Comparison of ENCODE assay signal across 8 cellular contexts in genomic region chr10:61750943-61751471, GRCh38.
DNase-seq lines count a peak whose midpoint lies in the region; ATAC-seq and TF ChIP-seq lines count a peak whose summit lies in the region.

No MANE protein-coding gene starts in this region.

- H3K4me3 ChIP-seq in AG09309 (ENCODE audit: control insufficient read depth, low read depth, low read length): no peak overlapping the region
- no peak overlapping the region for H3K4me3 ChIP-seq in epithelial cell of proximal tubule (ENCODE audit: low read depth, low read length)
- H3K4me3 ChIP-seq in suprapubic skin: no peak overlapping the region

- H3K27me3 Mint-ChIP-seq in nephron progenitor cell (ENCODE audit: low read depth, poor library complexity): no peaks in the 10 kb centered on the region

- TF ChIP-seq POLR2A in suprapubic skin (IDR thresholded peaks at IDR 0.05): no peak

- TF ChIP-seq EP300 in suprapubic skin (IDR thresholded peaks at IDR 0.05): no peak

- TF ChIP-seq CTCF in AG09309 (IDR thresholded peaks at IDR 0.05; ENCODE audit: control insufficient read depth, insufficient read depth, low read depth, low read length, missing control alignments) (peak; percentile 81), epithelial cell of proximal tubule (conservative IDR thresholded peaks at IDR 0.05; ENCODE audit: low read depth, low read length) (peak; percentile 97), nephron progenitor cell (IDR thresholded peaks at IDR 0.05) (peak; percentile 43), suprapubic skin (IDR thresholded peaks at IDR 0.05) (peak; percentile 47 to 61)

- H3K9me3 ChIP-seq in suprapubic skin: no peaks in the 10 kb centered on the region

- H3K9me3 Mint-ChIP-seq in nephron progenitor cell: no peaks in the 10 kb centered on the region

- ATAC-seq in GM18519 (IDR thresholded peaks at IDR 0.05; ENCODE audit: low FRiP score, unreplicated experiment) (peak; percentile 89), HG02981 (IDR thresholded peaks at IDR 0.05; ENCODE audit: unreplicated experiment) (peak; percentile 82)

- H3K27ac ChIP-seq in suprapubic skin: no peak overlapping the region

- H3K36me3 ChIP-seq in suprapubic skin: no peaks in the 10 kb centered on the region

- peaks cover 48% of the 10 kb centered on the region for H3K4me1 ChIP-seq in suprapubic skin

- 57% methylated on average over 6 of the region's 6 CpGs for WGBS in suprapubic skin

- peak overlapping the region; percentile 83 for H3K27ac Mint-ChIP-seq in nephron progenitor cell

- H3K36me3 Mint-ChIP-seq in nephron progenitor cell (ENCODE audit: low read depth): no peaks in the 10 kb centered on the region

- peaks cover 44% of the 10 kb centered on the region for H3K4me1 Mint-ChIP-seq in nephron progenitor cell

- H3K4me3 Mint-ChIP-seq in nephron progenitor cell: no peak overlapping the region

- DNase-seq in AG09309 (ENCODE audit: low read depth): no peak
- DNase-seq in NCI-H69 (lab: John Stamatoyannopoulos, UW): peak; percentile 69
- DNase-seq in activated CD8-positive, alpha-beta memory T cell treated with anti-CD3 and anti-CD28 coated beads for 4 hours (ENCODE audit: low read depth in 2 of 2): peak; percentile 30 to 38
- peak; percentile 52 for DNase-seq in epithelial cell of proximal tubule (ENCODE audit: low read depth)
- DNase-seq in nephron progenitor cell: peak; percentile 36
- DNase-seq in suprapubic skin (ENCODE audit: low spot score in 2 of 2): peak; percentile 61 to 79

- no peaks in the 10 kb centered on the region for H3K27me3 ChIP-seq in suprapubic skin

Comparison
In these comparisons a context has a peak if more than half of its experiments do, and no peak if none do; other contexts are left out.
1. CTCF ChIP-seq: peak in every context shown above with its lines; median percentile 97 in epithelial cell of proximal tubule; 81 in AG09309; 54 in suprapubic skin; 43 in nephron progenitor cell.